28 cellular contexts compared by ENCODE assay signal in the genomic region with DNA sequence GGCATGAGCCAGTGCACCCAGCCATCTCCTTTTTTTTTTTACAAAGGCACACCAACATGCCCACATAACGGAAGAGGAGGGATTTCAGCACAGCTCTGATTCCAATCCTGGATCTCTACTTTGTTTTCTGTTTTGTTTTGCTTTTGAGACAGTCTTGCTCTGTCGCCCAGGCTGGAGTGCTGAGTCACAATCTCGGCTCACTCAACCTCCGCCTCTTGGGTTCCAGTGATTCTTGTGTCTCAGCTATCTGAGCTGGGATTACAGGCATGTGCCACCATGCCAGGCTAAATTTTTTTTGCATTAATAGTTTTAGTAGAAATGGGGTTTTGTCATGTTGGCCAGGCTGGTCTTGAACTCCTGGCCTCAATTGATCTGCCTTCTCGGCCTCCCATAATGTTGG. TPM values are rescaled to one million over a fixed set of nuclear protein-coding genes. Genes with fewer than 3 reads are reported as not detected.
DNase-seq lines count a peak whose midpoint lies in the region; ATAC-seq, FAIRE-seq and TF ChIP-seq lines count a peak whose summit lies in the region.
"Had no signal": no experiment of that assay in that cellular context is flagged by ENCODE, and none has a peak within 500 bp of the region (broad histone marks: within the 10 kb centered on the region; RNA-seq: fewer than 3 reads in every experiment).

No MANE protein-coding gene starts in this region.

- no peaks in the 10 kb centered on the region for H3K9me3 ChIP-seq in GM23248 (ENCODE audit: low read depth)
- no peaks in the 10 kb centered on the region for H3K9me3 ChIP-seq in CD8-positive, alpha-beta memory T cell (ENCODE audit: low read length)
- H3K9me3 ChIP-seq: BLaER1 treated with 17β-estradiol and CSF1 and Interleukin-3, amounts not matched to agents 10 nM and 100 nM; psoas muscle; thyroid gland had no signal

- H3K9me2 ChIP-seq in GM23248 (ENCODE audit: insufficient read depth) (no peaks in the 10 kb centered on the region), GM23338 (ENCODE audit: insufficient read depth) (no peaks in the 10 kb centered on the region; the same call in 1 of the 2 replicates)

- peaks cover 10% of the 10 kb centered on the region; the same call in 1 of the 2 replicates for H3F3A ChIP-seq in GM23248 (ENCODE audit: insufficient read depth)
- no peaks in the 10 kb centered on the region for H3F3A ChIP-seq in GM23338 (replicated peaks; ENCODE audit: low read depth)

- DNase-seq in GM23248 = peak; percentile 16
- peak; percentile 70 for DNase-seq in RPMI7951 (ENCODE audit: low read depth)
- peak; percentile 67 for DNase-seq in epithelial cell of proximal tubule (ENCODE audit: low read depth)
- peak; percentile 73 for DNase-seq in renal cortical epithelial cell (ENCODE audit: low read depth)
- DNase-seq in urothelium cell line (ENCODE audit: low spot score) = no peak
- DNase-seq in GM23338 (ENCODE audit: low spot score) = no peak
- no peak for DNase-seq in CD8-positive, alpha-beta memory T cell
- DNase-seq: activated CD8-positive, alpha-beta memory T cell treated with anti-CD3 and anti-CD28 coated beads, Interleukin-2, amount 50 U/mL, for 48 hours; activated CD8-positive, alpha-beta T cell treated with anti-CD3 and anti-CD28 coated beads for 36 hours; activated naive CD4-positive, alpha-beta T cell treated with anti-CD3 and anti-CD28 coated beads for 36 hours; amniotic stem cell; DMS53; effector CD4-positive, alpha-beta T cell; erythroblast; KG1; midbrain; naive thymus-derived CD4-positive, alpha-beta T cell; NCI-H1436 treated with DMSO at 0.1 percent for 48 hours; psoas muscle; SHP77 treated with DMSO at 0.1 percent for 48 hours; stimulated activated CD4-positive, alpha-beta T cell treated with anti-CD3 and anti-CD28 coated beads, Interleukin-4, amount 100 ng/mL, for 24 hours had no signal

- H4K20me1 ChIP-seq in GM23248 (ENCODE audit: insufficient read depth) (no peaks in the 10 kb centered on the region), GM23338 (replicated peaks; ENCODE audit: insufficient read depth) (no peaks in the 10 kb centered on the region)

- no peak overlapping the region for H3K4me3 ChIP-seq in GM23248
- H3K4me3 ChIP-seq in epithelial cell of proximal tubule (ENCODE audit: low read depth, low read length) = no peak overlapping the region
- H3K4me3 ChIP-seq in GM23338 = no peak overlapping the region
- no peak overlapping the region for H3K4me3 ChIP-seq in CD8-positive, alpha-beta memory T cell (ENCODE audit: low read length)
- H3K4me3 ChIP-seq: BLaER1 treated with 17β-estradiol and CSF1 and Interleukin-3, amounts not matched to agents 10 nM and 100 nM; psoas muscle; thyroid gland had no signal

- POLR2A ChIA-PET in CD8-positive, alpha-beta memory T cell (lab: Charles Lee) = no interaction called here

- H3K79me2 ChIP-seq in GM23248 (ENCODE audit: insufficient read depth) = no peaks in the 10 kb centered on the region
- no peaks in the 10 kb centered on the region for H3K79me2 ChIP-seq in GM23338 (replicated peaks; ENCODE audit: insufficient read depth)

- no peak for FAIRE-seq in urothelium cell line (lab: Jason Lieb, UNC)
- FAIRE-seq: keratinocyte had no signal

- H3K27ac Mint-ChIP-seq in GM23338 = no peak overlapping the region
- no peak overlapping the region for H3K27ac Mint-ChIP-seq in CD8-positive, alpha-beta memory T cell
- H3K27ac Mint-ChIP-seq: activated CD8-positive, alpha-beta T cell treated with anti-CD3 and anti-CD28 coated beads for 36 hours; activated naive CD4-positive, alpha-beta T cell treated with anti-CD3 and anti-CD28 coated beads for 36 hours; activated T-helper 1 cell treated with anti-CD3 and anti-CD28 coated beads, Interleukin-12 subunit alpha, Interleukin-12 subunit beta, Interleukin-2, Interleukin-4 antibody, amounts not matched to agents 30 ng/mL and 10 ng/mL and 1 ng/mL, durations not matched to agents 14 hours and 24 hours and 36 hours; naive thymus-derived CD4-positive, alpha-beta T cell had no signal

- H3K9ac ChIP-seq in GM23248 = no peak overlapping the region
- H3K9ac ChIP-seq: BLaER1 treated with 17β-estradiol and CSF1 and Interleukin-3, amounts not matched to agents 10 nM and 100 nM had no signal

- H3K36me3 ChIP-seq in GM23248 (ENCODE audit: low read depth) (no peaks in the 10 kb centered on the region), GM23338 (ENCODE audit: insufficient read depth) (no peaks in the 10 kb centered on the region)
- no peaks in the 10 kb centered on the region for H3K36me3 ChIP-seq in CD8-positive, alpha-beta memory T cell (ENCODE audit: insufficient read depth, low read length)
- H3K36me3 ChIP-seq: thyroid gland had no signal

- peaks cover 4% of the 10 kb centered on the region for H3K27me3 Mint-ChIP-seq in GM23338 (ENCODE audit: insufficient read depth, low read depth, poor library complexity)
- H3K27me3 Mint-ChIP-seq in CD8-positive, alpha-beta memory T cell = peaks cover 0 to 3% of the 10 kb centered on the region in 2 donors
- H3K27me3 Mint-ChIP-seq: activated CD8-positive, alpha-beta T cell treated with anti-CD3 and anti-CD28 coated beads for 36 hours had no signal

- H3K27ac ChIP-seq in GM23248 = no peak overlapping the region
- no peak overlapping the region for H3K27ac ChIP-seq in GM23338 (ENCODE audit: low read depth)
- no peak overlapping the region for H3K27ac ChIP-seq in CD8-positive, alpha-beta memory T cell (ENCODE audit: low read depth, low read length)
- H3K27ac ChIP-seq: BLaER1 treated with 17β-estradiol and CSF1 and Interleukin-3, amounts not matched to agents 10 nM and 100 nM; psoas muscle; thyroid gland had no signal

- TF ChIP-seq CTCF in epithelial cell of proximal tubule (conservative IDR thresholded peaks at IDR 0.05; ENCODE audit: low read depth, low read length) (no peak), GM23338 (conservative IDR thresholded peaks at IDR 0.05; ENCODE audit: low read depth in 2 of 2) (no peak)

- H2AFZ ChIP-seq in GM23248 (no peak overlapping the region), GM23338 (no peak overlapping the region)

- CTCF ChIA-PET in CD8-positive, alpha-beta memory T cell (lab: Charles Lee) = no interaction called here

- in situ Hi-C loops in GM23248 (cut with MboI) = no loop called here

- no peak overlapping the region for H3K4me3 Mint-ChIP-seq in GM23338
- no peak overlapping the region for H3K4me3 Mint-ChIP-seq in CD8-positive, alpha-beta memory T cell
- H3K4me3 Mint-ChIP-seq: activated CD8-positive, alpha-beta T cell treated with anti-CD3 and anti-CD28 coated beads for 36 hours; activated naive CD4-positive, alpha-beta T cell treated with anti-CD3 and anti-CD28 coated beads for 36 hours; activated T-helper 1 cell treated with anti-CD3 and anti-CD28 coated beads, Interleukin-12 subunit alpha, Interleukin-12 subunit beta, Interleukin-2, Interleukin-4 antibody, amounts not matched to agents 30 ng/mL and 10 ng/mL and 1 ng/mL, durations not matched to agents 14 hours and 24 hours and 36 hours; naive thymus-derived CD4-positive, alpha-beta T cell had no signal

- H3K9me3 Mint-ChIP-seq in GM23338 = no peaks in the 10 kb centered on the region
- no peaks in the 10 kb centered on the region for H3K9me3 Mint-ChIP-seq in CD8-positive, alpha-beta memory T cell
- H3K9me3 Mint-ChIP-seq: activated CD8-positive, alpha-beta T cell treated with anti-CD3 and anti-CD28 coated beads for 36 hours; activated naive CD4-positive, alpha-beta T cell treated with anti-CD3 and anti-CD28 coated beads for 36 hours; activated T-helper 1 cell treated with anti-CD3 and anti-CD28 coated beads, Interleukin-12 subunit alpha, Interleukin-12 subunit beta, Interleukin-2, Interleukin-4 antibody, amounts not matched to agents 30 ng/mL and 10 ng/mL and 1 ng/mL, durations not matched to agents 14 hours and 24 hours and 36 hours had no signal

- no peaks in the 10 kb centered on the region for H3K36me3 Mint-ChIP-seq in GM23338 (ENCODE audit: low read depth)
- peaks cover 0 to 4% (median 3%) of the 10 kb centered on the region in 3 donors for H3K36me3 Mint-ChIP-seq in CD8-positive, alpha-beta memory T cell

- no peak overlapping the region for H3K4me2 ChIP-seq in GM23248 (ENCODE audit: unreplicated experiment)
- no peak overlapping the region for H3K4me2 ChIP-seq in GM23338
- H3K4me2 ChIP-seq: BLaER1 treated with 17β-estradiol and CSF1 and Interleukin-3, amounts not matched to agents 10 nM and 100 nM had no signal

- H3K4me1 ChIP-seq in GM23248 (ENCODE audit: insufficient read depth) (no peaks in the 10 kb centered on the region), GM23338 (ENCODE audit: insufficient read depth) (peaks cover 17% of the 10 kb centered on the region; the same call in 1 of the 2 replicates)
- H3K4me1 ChIP-seq in CD8-positive, alpha-beta memory T cell (ENCODE audit: insufficient read depth, low read length) = no peaks in the 10 kb centered on the region
- H3K4me1 ChIP-seq: BLaER1 treated with 17β-estradiol and CSF1 and Interleukin-3, amounts not matched to agents 10 nM and 100 nM; psoas muscle; thyroid gland had no signal

- no peak for ATAC-seq in GM23338
- ATAC-seq: activated CD8-positive, alpha-beta T cell treated with anti-CD3 and anti-CD28 coated beads for 36 hours; naive thymus-derived CD4-positive, alpha-beta T cell; Panc1; psoas muscle had no signal

- peaks cover 25% of the 10 kb centered on the region for H3K4me1 Mint-ChIP-seq in GM23338
- H3K4me1 Mint-ChIP-seq in CD8-positive, alpha-beta memory T cell = no peaks in the 10 kb centered on the region

- no peaks in the 10 kb centered on the region for H3K27me3 ChIP-seq in GM23248 (replicated peaks; ENCODE audit: insufficient read depth)
- H3K27me3 ChIP-seq in GM23338 (ENCODE audit: insufficient read depth) = no peaks in the 10 kb centered on the region
- no peaks in the 10 kb centered on the region for H3K27me3 ChIP-seq in CD8-positive, alpha-beta memory T cell (ENCODE audit: insufficient read depth, low read length, poor library complexity, severe bottlenecking)
- H3K27me3 ChIP-seq: BLaER1 treated with 17β-estradiol and CSF1 and Interleukin-3, amounts not matched to agents 10 nM and 100 nM; thyroid gland had no signal

- 63 to 79% methylated on average over 5 of the region's 5 CpGs for WGBS in GM23248 (ENCODE audit: low coverage in 1 of 2, low lambda C conversion rate in 2 of 2, missing lambda C conversion rate in 2 of 2), 2 experiments

RNA-seq across cellular contexts. Expression of a gene that starts 28.1 kb away (rescaled TPM):
- total RNA-seq in GM23248 (2014; rRNA removed; shearing (Covaris generic)) = not detected in 2 replicates
- polyA plus RNA-seq in GM23248 (2016; fragmentation: Nextera tagmentation; extraction: Ambion mirVana) = 0.16 TPM in 1 of 2 replicates, not detected in the other
- not detected in 2 replicates for total RNA-seq in RPMI7951 (2014; rRNA removed; shearing (Covaris generic))
- 0.17 and 0.51 TPM in 2 replicates for total RNA-seq in epithelial cell of proximal tubule
- total RNA-seq in renal cortical epithelial cell = 0.17 and 0.70 TPM in 2 replicates
- total RNA-seq in GM23338 (2014; rRNA removed; shearing (Covaris generic)) = 0.66 and 0.70 TPM in 2 replicates
- 0.21 and 0.37 TPM in 2 replicates for polyA plus RNA-seq in GM23338 (2016; fragmentation: Nextera tagmentation; extraction: Ambion mirVana)
- total RNA-seq in CD8-positive, alpha-beta memory T cell = not detected
- polyA plus RNA-seq in CD8-positive, alpha-beta memory T cell = not detected
- total RNA-seq: activated CD8-positive, alpha-beta T cell treated with anti-CD3 and anti-CD28 coated beads for 36 hours; activated naive CD4-positive, alpha-beta T cell treated with anti-CD3 and anti-CD28 coated beads for 36 hours; activated T-helper 1 cell treated with anti-CD3 and anti-CD28 coated beads, Interleukin-12 subunit alpha, Interleukin-12 subunit beta, Interleukin-2, Interleukin-4 antibody, amounts not matched to agents 30 ng/mL and 10 ng/mL and 1 ng/mL, durations not matched to agents 14 hours and 24 hours and 36 hours; liver; naive thymus-derived CD4-positive, alpha-beta T cell; T-helper 2 cell treated with Interferon-gamma antibody and Interleukin-4, amounts not matched to agents 100 ng/mL and 5 ng/mL, for 36 hours had no signal
- polyA plus RNA-seq: naive thymus-derived CD4-positive, alpha-beta T cell had no signal

RNA-seq across cellular contexts. Expression of a gene that starts 38.3 kb away (rescaled TPM):
- 22.4 and 25.4 TPM in 2 replicates for total RNA-seq in GM23248 (2014; rRNA removed; shearing (Covaris generic))
- 19.5 and 22.2 TPM in 2 replicates for polyA plus RNA-seq in GM23248 (2016; fragmentation: Nextera tagmentation; extraction: Ambion mirVana)
- 36.5 and 41.3 TPM in 2 replicates for total RNA-seq in RPMI7951 (2014; rRNA removed; shearing (Covaris generic))
- total RNA-seq in epithelial cell of proximal tubule = 26.9 and 33.4 TPM in 2 replicates
- 24.8 and 45.9 TPM in 2 replicates for total RNA-seq in renal cortical epithelial cell
- total RNA-seq in GM23338 (2014; rRNA removed; shearing (Covaris generic)) = 31.2 and 36.9 TPM in 2 replicates
- 17.4 and 19.1 TPM in 2 replicates for polyA plus RNA-seq in GM23338 (2016; fragmentation: Nextera tagmentation; extraction: Ambion mirVana)
- total RNA-seq in CD8-positive, alpha-beta memory T cell = 10 to 100 TPM; 39.4 to 42.8 TPM
- 25.1 TPM for polyA plus RNA-seq in CD8-positive, alpha-beta memory T cell

Comparison
In these comparisons a context has a peak if more than half of its experiments do, and no peak if none do; other contexts are left out.
1. DNase-seq: peak in GM23248 (single experiment), RPMI7951 (single experiment), epithelial cell of proximal tubule (single experiment) and renal cortical epithelial cell (single experiment); none in urothelium cell line (single experiment), GM23338 (single experiment) and CD8-positive, alpha-beta memory T cell (0 of 5).